ENCODE assay signal across 11 cellular contexts in genomic region chr7:45924283-45924682, GRCh38.
DNase-seq lines count a peak whose midpoint lies in the region; ATAC-seq and TF ChIP-seq lines count a peak whose summit lies in the region.
"Had no signal": no experiment of that assay in that cellular context is flagged by ENCODE, and none has a peak within 500 bp of the region (broad histone marks: within the 10 kb centered on the region; RNA-seq: fewer than 3 reads in every experiment).

No MANE protein-coding gene starts in this region.

- peak; percentile 92 for DNase-seq in AG10803 (ENCODE audit: low read depth)
- DNase-seq in brain microvascular endothelial cell = peak; percentile 84
- peak; percentile 96 for DNase-seq in kidney tubule cell (ENCODE audit: low spot score)
- no peak for DNase-seq in NCI-H1436 treated with DMSO at 0.1 percent for 48 hours (lab: John Stamatoyannopoulos, UW)
- DNase-seq in COR-L47 (lab: John Stamatoyannopoulos, UW) = no peak
- DNase-seq in activated naive CD8-positive, alpha-beta T cell treated with anti-CD3 and anti-CD28 coated beads, Interleukin-2, amount 50 U/mL, for 24 hours = no peak
- DNase-seq: activated naive CD4-positive, alpha-beta T cell; DMS 273 treated with DMSO at 0.1 percent for 48 hours; NCI-H69 had no signal

- H3K27me3 ChIP-seq in brain microvascular endothelial cell (replicated peaks) = no peaks in the 10 kb centered on the region

- H3K27ac Mint-ChIP-seq in activated naive CD8-positive, alpha-beta T cell treated with anti-CD3 and anti-CD28 coated beads, Interleukin-2, amount 50 U/mL, for 24 hours = no peak overlapping the region

- no peaks in the 10 kb centered on the region for H3K36me3 Mint-ChIP-seq in activated naive CD8-positive, alpha-beta T cell treated with anti-CD3 and anti-CD28 coated beads, Interleukin-2, amount 50 U/mL, for 24 hours (ENCODE audit: low read depth)

- H3K9me3 Mint-ChIP-seq in activated naive CD8-positive, alpha-beta T cell treated with anti-CD3 and anti-CD28 coated beads, Interleukin-2, amount 50 U/mL, for 24 hours = no peaks in the 10 kb centered on the region

- peak; percentile 18 for TF ChIP-seq RAD21 in Ishikawa (IDR thresholded peaks at IDR 0.05; ENCODE audit: low read depth)

- no peaks in the 10 kb centered on the region for H3K36me3 ChIP-seq in brain microvascular endothelial cell (replicated peaks)

- peak; percentile 62; the same call in 1 of the 2 replicates for TF ChIP-seq EP300 in Ishikawa (IDR thresholded peaks at IDR 0.05; ENCODE audit: borderline replicate concordance)

- TF ChIP-seq CTCF in AG10803 (conservative IDR thresholded peaks at IDR 0.05; ENCODE audit: low read length) (peak; percentile 12; the same call in 1 of the 2 replicates), brain microvascular endothelial cell (IDR thresholded peaks at IDR 0.05; ENCODE audit: low read depth, low read length, missing control alignments) (peak; percentile 16)

- H3K27ac ChIP-seq in brain microvascular endothelial cell = peak overlapping the region; percentile 9

- H3K27me3 Mint-ChIP-seq in activated naive CD8-positive, alpha-beta T cell treated with anti-CD3 and anti-CD28 coated beads, Interleukin-2, amount 50 U/mL, for 24 hours = peaks cover 48% of the 10 kb centered on the region

- no peak overlapping the region for H3K4me3 Mint-ChIP-seq in activated naive CD8-positive, alpha-beta T cell treated with anti-CD3 and anti-CD28 coated beads, Interleukin-2, amount 50 U/mL, for 24 hours

- in situ Hi-C loops in brain microvascular endothelial cell (cut with HindIII; ENCODE audit: low pct_ligation_motif_present, low sequenced_read_pairs) = loop anchor here (25.0 kb wide), 1 partner anchor 438 kb away; no protein-coding TSS in a partner anchor

- ATAC-seq in activated naive CD8-positive, alpha-beta T cell treated with anti-CD3 and anti-CD28 coated beads, Interleukin-2, amount 50 U/mL, for 24 hours = no peak
- no peak for ATAC-seq in GM19324 (IDR thresholded peaks at IDR 0.05; ENCODE audit: low FRiP score, unreplicated experiment)

- peaks cover 19% of the 10 kb centered on the region for H3K4me1 Mint-ChIP-seq in activated naive CD8-positive, alpha-beta T cell treated with anti-CD3 and anti-CD28 coated beads, Interleukin-2, amount 50 U/mL, for 24 hours

- no peak overlapping the region for H3K4me3 ChIP-seq in AG10803 (ENCODE audit: low read length)
- H3K4me3 ChIP-seq in brain microvascular endothelial cell (ENCODE audit: low read depth, low read length) = no peak overlapping the region

TF ChIP-seq in Ishikawa, 13 proteins besides CTCF, POLR2A, EP300 and RAD21:
- TF ChIP-seq TEAD4 (IDR thresholded peaks at IDR 0.05) (peak; percentile 50), TCF12 (IDR thresholded peaks at IDR 0.05; ENCODE audit: low read depth) (peak; percentile 72), NFIC (IDR thresholded peaks at IDR 0.05) (peak; percentile 42; the same call in 1 of the 2 replicates), MAX (IDR thresholded peaks at IDR 0.05) (peak; percentile 51), FOXM1 (IDR thresholded peaks at IDR 0.05; ENCODE audit: borderline replicate concordance, low read depth) (peak; percentile 32; the same call in 1 of the 2 replicates), USF1 (IDR thresholded peaks at IDR 0.05) (no peak), TAF1 (IDR thresholded peaks at IDR 0.05; ENCODE audit: low read depth) (no peak), ZBTB7A (IDR thresholded peaks at IDR 0.05; ENCODE audit: low read depth) (no peak)

Comparison
In these comparisons a context has a peak if more than half of its experiments do, and no peak if none do; other contexts are left out.
1. DNase-seq: peak in AG10803 (single experiment), brain microvascular endothelial cell (single experiment) and kidney tubule cell (single experiment); none in NCI-H1436 treated with DMSO at 0.1 percent for 48 hours (single experiment), COR-L47 (single experiment) and activated naive CD8-positive, alpha-beta T cell treated with anti-CD3 and anti-CD28 coated beads, Interleukin-2, amount 50 U/mL, for 24 hours (single experiment).